8 cellular contexts compared by ENCODE assay signal in genomic region chr19:2719910-2720776, GRCh38. TPM values are rescaled to one million over a fixed set of nuclear protein-coding genes. Genes with fewer than 3 reads are reported as not detected.
DNase-seq lines count a peak whose midpoint lies in the region; ATAC-seq and TF ChIP-seq lines count a peak whose summit lies in the region.

No MANE protein-coding gene starts in this region.

- H3K4me3 Mint-ChIP-seq in HFFc6 = peak overlapping the region; percentile 78

- ATAC-seq in HG03175 (IDR thresholded peaks at IDR 0.05; ENCODE audit: unreplicated experiment) = no peak

- H3K27ac Mint-ChIP-seq in HFFc6 = peak overlapping the region; percentile 55; the same call in 1 of the 2 replicates

- peak; percentile 82 for DNase-seq in AG08395 (ENCODE audit: low spot score)
- peak; percentile 33 for DNase-seq in HFFc6
- peak; percentile 62 for DNase-seq in ecto neural progenitor cell (ENCODE audit: low spot score)
- peak; percentile 52 for DNase-seq in myocyte (ENCODE audit: low read depth)
- no peak for DNase-seq in stimulated activated CD4-positive, alpha-beta T cell treated with anti-CD3 and anti-CD28 coated beads, Interleukin-2, amount 100 ng/mL, for 48 hours
- no peak for DNase-seq in NCI-H2171 treated with DMSO at 0.1 percent for 48 hours (lab: John Stamatoyannopoulos, UW)
- no peak for DNase-seq in activated CD4-positive, alpha-beta T cell treated with anti-CD3 and anti-CD28 coated beads, Interleukin-2, amount 50 U/mL, for 4 hours

- H3K4me1 Mint-ChIP-seq in HFFc6 (ENCODE audit: low read depth) = peaks cover 26% of the 10 kb centered on the region

- H3K9me3 Mint-ChIP-seq in HFFc6 = peaks cover 9% of the 10 kb centered on the region

- peak; percentile 34; the same call in 1 of the 2 replicates for TF ChIP-seq CTCF in HFFc6 (IDR thresholded peaks at IDR 0.05)

- H3K27me3 Mint-ChIP-seq in HFFc6 (ENCODE audit: insufficient read depth) = peaks cover 7% of the 10 kb centered on the region

- peaks cover 9% of the 10 kb centered on the region for H3K36me3 Mint-ChIP-seq in HFFc6 (ENCODE audit: low read depth)

RNA-seq across cellular contexts. Expression of gene DIRAS1, which starts 1.0 kb away (rescaled TPM):
- total RNA-seq in HFFc6 (2021; fragmentation: NEBNext Ultra II Directional; extraction: Animal tissue kit (Norgen Biotek cat#: 25700)) = 10 to 100 TPM; 10.6 to 21.6 (median 12.7) TPM
- total RNA-seq in myocyte = 4.2 and 4.5 TPM in 2 replicates
- 13.3 TPM for polyA plus RNA-seq in myocyte (2012)

RNA-seq across cellular contexts. Expression of gene GNG7, which starts 17.6 kb away (rescaled TPM):
- total RNA-seq in HFFc6 (2021; fragmentation: NEBNext Ultra II Directional; extraction: Animal tissue kit (Norgen Biotek cat#: 25700)) = under 1 TPM in 5 of 6 experiments, not detected in 1; 0.09 to 0.29 (median 0.11) TPM
- not detected in 2 replicates for total RNA-seq in myocyte
- not detected for polyA plus RNA-seq in myocyte (2012)

RNA-seq across cellular contexts. Expression of gene SLC39A3, which starts 19.7 kb away (rescaled TPM):
- 10 to 100 TPM; 39.2 to 49.1 (median 42.5) TPM for total RNA-seq in HFFc6 (2021; fragmentation: NEBNext Ultra II Directional; extraction: Animal tissue kit (Norgen Biotek cat#: 25700))
- total RNA-seq in myocyte = 35.5 and 41.8 TPM in 2 replicates
- polyA plus RNA-seq in myocyte (2012) = 44.2 TPM

Comparison
In these comparisons a context has a peak if more than half of its experiments do, and no peak if none do; other contexts are left out.
1. DNase-seq: peak in AG08395 (single experiment), HFFc6 (single experiment), ecto neural progenitor cell (single experiment) and myocyte (single experiment); none in stimulated activated CD4-positive, alpha-beta T cell treated with anti-CD3 and anti-CD28 coated beads, Interleukin-2, amount 100 ng/mL, for 48 hours (0 of 2), NCI-H2171 treated with DMSO at 0.1 percent for 48 hours (single experiment) and activated CD4-positive, alpha-beta T cell treated with anti-CD3 and anti-CD28 coated beads, Interleukin-2, amount 50 U/mL, for 4 hours (0 of 2).